Comparison of ENCODE assay signal across 9 cellular contexts in the genomic region with DNA sequence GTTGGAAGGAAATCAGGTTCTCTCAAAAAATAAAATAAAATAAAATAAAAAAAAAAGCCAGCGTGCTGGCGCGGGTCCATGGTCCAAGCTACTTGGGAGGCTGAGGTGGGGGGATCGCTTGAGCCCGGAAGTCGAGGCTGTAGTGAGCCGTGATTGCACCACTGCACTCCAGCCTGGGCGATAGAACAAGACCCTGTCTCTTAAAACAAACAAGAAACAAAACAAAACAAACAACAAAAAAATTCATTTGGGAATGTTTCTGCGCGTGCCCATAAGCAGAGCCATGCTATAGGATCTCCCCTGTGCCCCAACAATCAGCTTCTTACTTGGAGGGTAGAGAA. TPM values are rescaled to one million over a fixed set of nuclear protein-coding genes. Genes with fewer than 3 reads are reported as not detected.
DNase-seq lines count a peak whose midpoint lies in the region; ATAC-seq and TF ChIP-seq lines count a peak whose summit lies in the region.
"Had no signal": no experiment of that assay in that cellular context is flagged by ENCODE, and none has a peak within 500 bp of the region (broad histone marks: within the 10 kb centered on the region; RNA-seq: fewer than 3 reads in every experiment).

No MANE protein-coding gene starts in this region.

- H3K27me3 ChIP-seq in heart left ventricle (peaks cover 0 to 47% (median 29%) of the 10 kb centered on the region in 9 donors), brain microvascular endothelial cell (replicated peaks) (peaks cover 15% of the 10 kb centered on the region), vagina (peaks cover 8% of the 10 kb centered on the region)

- H3K36me3 ChIP-seq in heart left ventricle (no peaks in the 10 kb centered on the region), brain microvascular endothelial cell (replicated peaks) (no peaks in the 10 kb centered on the region), vagina (no peaks in the 10 kb centered on the region)

- peak overlapping the region in 11 of 12 donors; percentile 24 to 59 (median 50) for H3K4me3 ChIP-seq in heart left ventricle
- H3K4me3 ChIP-seq in brain microvascular endothelial cell (ENCODE audit: low read depth, low read length): peak overlapping the region; percentile 53
- H3K4me3 ChIP-seq in vagina: peak overlapping the region; percentile 35 to 49

- H3K27me3 Mint-ChIP-seq in mesothelial cell of epicardium (ENCODE audit: low read depth): peaks cover 20% of the 10 kb centered on the region

- no peaks in the 10 kb centered on the region for H3K9me3 ChIP-seq in heart left ventricle
- H3K9me3 ChIP-seq in vagina: no peaks in the 10 kb centered on the region

- H3K4me1 ChIP-seq in heart left ventricle (peaks cover 0 to 26% (median 19%) of the 10 kb centered on the region in 12 donors), vagina (peaks cover 30% of the 10 kb centered on the region)

- H3K36me3 Mint-ChIP-seq in mesothelial cell of epicardium: no peaks in the 10 kb centered on the region

- intact Hi-C loops in heart left ventricle (cut with DNase I): no loop called here
- intact Hi-C loops in left cardiac atrium (cut with DNase I): no loop called here
- intact Hi-C loops in vagina (cut with DNase I): no loop called here

- DNase-seq in heart left ventricle (no peak), left cardiac atrium (no peak), brain microvascular endothelial cell (no peak), mesothelial cell of epicardium (ENCODE audit: low spot score in 2 of 2, unreplicated experiment in 2 of 2) (no peak), vagina (ENCODE audit: extremely low spot score in 2 of 2) (no peak), NCI-H226 (no peak), NK-92 (lab: John Stamatoyannopoulos, UW; ENCODE audit: unreplicated experiment) (no peak)
- no peak for DNase-seq in stimulated activated CD4-positive, alpha-beta T cell treated with anti-CD3 and anti-CD28 coated beads, Interleukin-4, amount 100 ng/mL, for 1 hour
- DNase-seq: cortex of kidney had no signal

- no peaks in the 10 kb centered on the region for H3K9me3 Mint-ChIP-seq in mesothelial cell of epicardium

- TF ChIP-seq CTCF in heart left ventricle (IDR thresholded peaks at IDR 0.05) (no peak), brain microvascular endothelial cell (IDR thresholded peaks at IDR 0.05; ENCODE audit: low read depth, low read length, missing control alignments) (no peak), mesothelial cell of epicardium (IDR thresholded peaks at IDR 0.05; ENCODE audit: unreplicated experiment) (no peak), vagina (IDR thresholded peaks at IDR 0.05) (no peak)

- in situ Hi-C loops in brain microvascular endothelial cell (cut with HindIII; ENCODE audit: low pct_ligation_motif_present, low sequenced_read_pairs): no loop called here

- ATAC-seq in heart left ventricle: no peak
- ATAC-seq in left cardiac atrium: no peak

- H3K4me1 Mint-ChIP-seq in mesothelial cell of epicardium: peaks cover 8% of the 10 kb centered on the region

- WGBS in heart left ventricle, 4 donors: 42 to 59% (median 48%) methylated on average over 10 of the region's 10 CpGs

- TF ChIP-seq POLR2A in heart left ventricle (IDR thresholded peaks at IDR 0.05): no peak
- TF ChIP-seq POLR2A in vagina (IDR thresholded peaks at IDR 0.05): no peak

- H3K4me3 Mint-ChIP-seq in mesothelial cell of epicardium: peak overlapping the region; percentile 94

- H3K27ac ChIP-seq in heart left ventricle: peak overlapping the region in 1 of 12 donors; percentile 18
- H3K27ac ChIP-seq in brain microvascular endothelial cell: no peak overlapping the region
- H3K27ac ChIP-seq in vagina: peak overlapping the region; percentile 16

- H3K27ac Mint-ChIP-seq in mesothelial cell of epicardium: peak overlapping the region; percentile 94

RNA-seq across cellular contexts. Expression of gene CD8A, which starts 16.4 kb away (rescaled TPM):
- total RNA-seq in heart left ventricle (10 to 100 TPM in 1 of 9 donors, 1 to 10 TPM in 1, under 1 TPM in 6, not detected in 1; 0.24 to 11.1 (median 0.43) TPM), left cardiac atrium (1 to 10 TPM; 2.8 to 4.4 TPM), mesothelial cell of epicardium (0.31 to 0.38 TPM (median 0.36 TPM) in 3 replicates), vagina (6.9 TPM)
- polyA plus RNA-seq in heart left ventricle: under 1 TPM; 0.33 to 0.65 TPM

RNA-seq across cellular contexts. Expression of gene CD8B, which starts 54.6 kb away (rescaled TPM):
- total RNA-seq in heart left ventricle (1 to 10 TPM in 2 of 9 donors, under 1 TPM in 1, not detected in 6; 0.42 to 4.0 (median 1.6) TPM), left cardiac atrium (1 to 10 TPM in 1 of 2 donors, under 1 TPM in 1; 0.81 to 1.8 TPM), mesothelial cell of epicardium (0.24 TPM in 1 of 3 replicates, not detected in the others), vagina (10.6 TPM)
- polyA plus RNA-seq in heart left ventricle: under 1 TPM in 1 of 2 donors, not detected in 1; 0.21 TPM
